ENCODE assay signal across 8 cellular contexts in genomic region chr4:139301143-139301820, GRCh38.
DNase-seq lines count a peak whose midpoint lies in the region; ATAC-seq and TF ChIP-seq lines count a peak whose summit lies in the region.

Gene NAA15 (plus strand): TSS chr4:139301505. CDS start chr4:139301778, 273 bp downstream.

- peak; percentile 94 for DNase-seq in AG09319 (ENCODE audit: extremely low read depth, low read depth)
- DNase-seq in NCI-H446 treated with DMSO at 0.1 percent for 48 hours (lab: John Stamatoyannopoulos, UW): peak; percentile 97
- DNase-seq in cerebellar cortex (ENCODE audit: low spot score): peak; percentile 98
- peak; percentile 100 for DNase-seq in islet precursor cell
- peak; percentile 95 to 98 (median 95) for DNase-seq in stimulated activated CD4-positive, alpha-beta T cell treated with anti-CD3 and anti-CD28 coated beads, Interleukin-12 subunit alpha, Interleukin-12 subunit beta, amount 100 ng/mL, for 48 hours (ENCODE audit: low read depth in 2 of 3, low spot score in 1 of 3)

- TF ChIP-seq CTCF in AG09319 (IDR thresholded peaks at IDR 0.05; ENCODE audit: low read depth, low read length): no peak

- peak; percentile 86 for ATAC-seq in GM19035 (IDR thresholded peaks at IDR 0.05; ENCODE audit: unreplicated experiment)
- ATAC-seq in HG03354 (IDR thresholded peaks at IDR 0.05; ENCODE audit: poor library complexity, severe bottlenecking, unreplicated experiment): peak; percentile 83
- peak; percentile 89 to 90 for ATAC-seq in activated CD4-positive, CD25-positive, alpha-beta regulatory T cell treated with anti-CD3 and anti-CD28 coated beads, Interleukin-2, amount 50 U/mL, for 24 hours

Comparison
In these comparisons a context has a peak if more than half of its experiments do, and no peak if none do; other contexts are left out.
1. Peak in every context shown above with its lines: DNase-seq and ATAC-seq.